Comparison of ENCODE assay signal across 16 cellular contexts in genomic region chr6:78854501-78854900, GRCh38. TPM values are rescaled to one million over a fixed set of nuclear protein-coding genes. Genes with fewer than 3 reads are reported as not detected.
DNase-seq lines count a peak whose midpoint lies in the region; ATAC-seq and TF ChIP-seq lines count a peak whose summit lies in the region.
"Had no signal": no experiment of that assay in that cellular context is flagged by ENCODE, and none has a peak within 500 bp of the region (broad histone marks: within the 10 kb centered on the region; RNA-seq: fewer than 3 reads in every experiment).

No MANE protein-coding gene starts in this region.

- no peaks in the 10 kb centered on the region for H4K20me1 ChIP-seq in PC-9 (ENCODE audit: insufficient read depth)
- H4K20me1 ChIP-seq: BLaER1 had no signal

- no peak overlapping the region for H3K14ac ChIP-seq in neuronal stem cell (ENCODE audit: low read length)

- H2AFZ ChIP-seq in neuronal stem cell (ENCODE audit: low read length) (peak overlapping the region; percentile 19), PC-9 (no peak overlapping the region)

- H3F3A ChIP-seq in PC-9 (ENCODE audit: insufficient read depth, low read depth): no peaks in the 10 kb centered on the region

- ATAC-seq in HG03045 (IDR thresholded peaks at IDR 0.05; ENCODE audit: unreplicated experiment): no peak
- ATAC-seq: A549 had no signal

- no peaks in the 10 kb centered on the region for H3K9me2 ChIP-seq in PC-9 (ENCODE audit: insufficient read depth)

- no peak overlapping the region for H3K18ac ChIP-seq in neuronal stem cell (ENCODE audit: low read length)

- POLR2A ChIA-PET in PC-9 (lab: Charles Lee; ENCODE audit: unreplicated experiment): interaction anchor here (0.7 kb wide), 1 partner anchor 354 kb away, joined by 5 read pairs; no protein-coding TSS in a partner anchor

- no peaks in the 10 kb centered on the region for H3K79me1 ChIP-seq in neuronal stem cell (ENCODE audit: low read depth, low read length)

- peak; percentile 3 for DNase-seq in RPMI7951 (ENCODE audit: low read depth)
- no peak for DNase-seq in endodermal cell
- DNase-seq in neuronal stem cell (ENCODE audit: low spot score): no peak
- no peak for DNase-seq in OCI-M2 (lab: John Stamatoyannopoulos, UW; ENCODE audit: unreplicated experiment)
- no peak for DNase-seq in PC-9
- DNase-seq: AML-193; Caco-2; CD8-positive, alpha-beta memory T cell; DND-41; GDM1; GOT3; H9 had no signal

- H3K36me3 ChIP-seq in endodermal cell (ENCODE audit: control insufficient read depth, insufficient read depth, low read length): no peaks in the 10 kb centered on the region
- H3K36me3 ChIP-seq in neuronal stem cell (replicated peaks in 1 of 2; ENCODE audit: control insufficient read depth in 2 of 2, insufficient read depth in 2 of 2, low read length in 2 of 2): peaks cover 0 to 7% of the 10 kb centered on the region in 2 donors
- no peaks in the 10 kb centered on the region for H3K36me3 ChIP-seq in PC-9 (ENCODE audit: low read depth)
- H3K36me3 ChIP-seq: BLaER1 had no signal

- no peak overlapping the region for H2BK15ac ChIP-seq in neuronal stem cell (ENCODE audit: low read length)

- peaks cover 19% of the 10 kb centered on the region for H3K9me3 Mint-ChIP-seq in endodermal cell

- TF ChIP-seq CTCF in endodermal cell (conservative IDR thresholded peaks at IDR 0.05) (no peak), PC-9 (conservative IDR thresholded peaks at IDR 0.05) (no peak)

- H3K4me1 ChIP-seq in endodermal cell (ENCODE audit: control insufficient read depth, insufficient read depth, low read length) (no peaks in the 10 kb centered on the region), neuronal stem cell (ENCODE audit: control insufficient read depth in 2 of 2, insufficient read depth in 1 of 2, low read depth in 1 of 2, low read length in 2 of 2) (peaks cover 0 to 4% of the 10 kb centered on the region in 2 donors), PC-9 (replicated peaks; ENCODE audit: insufficient read depth) (no peaks in the 10 kb centered on the region)
- H3K4me1 ChIP-seq: A549, BLaER1, Caco-2 had no signal

- no peak overlapping the region for H2BK12ac ChIP-seq in neuronal stem cell (ENCODE audit: low read length)

- H3K79me2 ChIP-seq in PC-9 (ENCODE audit: low read depth): no peaks in the 10 kb centered on the region

- no peaks in the 10 kb centered on the region for H3K27me3 Mint-ChIP-seq in endodermal cell (ENCODE audit: insufficient read depth)
- H3K27me3 Mint-ChIP-seq: CD8-positive, alpha-beta memory T cell had no signal

- H3K4me2 ChIP-seq in neuronal stem cell (ENCODE audit: insufficient read depth, low read length, poor library complexity, severe bottlenecking) (no peak overlapping the region), PC-9 (no peak overlapping the region)
- H3K4me2 ChIP-seq: A549, BLaER1 had no signal

- 91% methylated on average over 9 of the region's 9 CpGs for WGBS in endodermal cell (ENCODE audit: insufficient coverage in 1 of 2, insufficient read length in 1 of 2), 2 experiments
- no CpG with 5 or more reads among the region's 9 CpGs for WGBS in neuronal stem cell (ENCODE audit: extremely low coverage in 2 of 2, insufficient read length in 2 of 2, insufficient replicate concordance in 1 of 2), 2 donors

- H3K9ac ChIP-seq in endodermal cell (ENCODE audit: extremely low read depth, low read length, poor library complexity, severe bottlenecking) (no peak overlapping the region), neuronal stem cell (ENCODE audit: low read depth, low read length, poor library complexity) (no peak overlapping the region)
- H3K9ac ChIP-seq: BLaER1 had no signal

- no peak overlapping the region for H4K91ac ChIP-seq in neuronal stem cell (ENCODE audit: low read depth, low read length, poor library complexity)

- no peaks in the 10 kb centered on the region for H3K4me1 Mint-ChIP-seq in endodermal cell
- H3K4me1 Mint-ChIP-seq: CD8-positive, alpha-beta memory T cell had no signal

- H4K8ac ChIP-seq in neuronal stem cell (ENCODE audit: low read depth, low read length): no peak overlapping the region

- H3K27ac Mint-ChIP-seq in endodermal cell: no peak overlapping the region
- H3K27ac Mint-ChIP-seq: CD8-positive, alpha-beta memory T cell; H9 had no signal

- H2AK5ac ChIP-seq in neuronal stem cell (ENCODE audit: low read depth, low read length): no peak overlapping the region

- no peak overlapping the region for H3K4me3 Mint-ChIP-seq in endodermal cell
- H3K4me3 Mint-ChIP-seq: CD8-positive, alpha-beta memory T cell; H9 had no signal

- H3K27ac ChIP-seq in endodermal cell (ENCODE audit: low read depth, low read length) (peak overlapping the region; percentile 73), neuronal stem cell (replicated peaks; ENCODE audit: low read length) (no peak overlapping the region), PC-9 (no peak overlapping the region)
- H3K27ac ChIP-seq: A549, BLaER1, HL-60 had no signal

- H3K27me3 ChIP-seq in endodermal cell (ENCODE audit: control insufficient read depth, insufficient read depth, low read length, poor library complexity, severe bottlenecking) (no peaks in the 10 kb centered on the region), neuronal stem cell (ENCODE audit: control insufficient read depth in 3 of 3, insufficient read depth in 3 of 3, low read depth in 1 of 3, low read length in 3 of 3) (no peaks in the 10 kb centered on the region), PC-9 (ENCODE audit: insufficient read depth, low read depth) (no peaks in the 10 kb centered on the region)
- H3K27me3 ChIP-seq: BLaER1 had no signal

- CTCF ChIA-PET in PC-9 (lab: Charles Lee): no interaction called here

- H3K4me3 ChIP-seq in endodermal cell (ENCODE audit: low read length): no peak overlapping the region
- H3K4me3 ChIP-seq in neuronal stem cell (ENCODE audit: low read length in 2 of 2): no peak overlapping the region
- H3K4me3 ChIP-seq in PC-9: no peak overlapping the region
- H3K4me3 ChIP-seq: A549, BLaER1 had no signal

- no peak overlapping the region for H3K23ac ChIP-seq in neuronal stem cell (ENCODE audit: low read depth, low read length, poor library complexity)

- no TSS peak for BruUV-seq in PC-9 (replicated peaks; lab: Mats Ljungman, UMichigan)

- H3K9me3 ChIP-seq in endodermal cell (ENCODE audit: control insufficient read depth, low read length): peaks cover 5% of the 10 kb centered on the region
- peaks cover 0 to 24% of the 10 kb centered on the region in 2 donors for H3K9me3 ChIP-seq in neuronal stem cell (replicated peaks in 1 of 2; ENCODE audit: control insufficient read depth in 2 of 2, insufficient read depth in 1 of 2, low read depth in 1 of 2, low read length in 2 of 2)
- no peaks in the 10 kb centered on the region for H3K9me3 ChIP-seq in PC-9 (ENCODE audit: insufficient read depth, low read depth)
- H3K9me3 ChIP-seq: A549, BLaER1 had no signal

- H3K4ac ChIP-seq in neuronal stem cell (ENCODE audit: low read length): no peak overlapping the region

- no peak overlapping the region for H2BK120ac ChIP-seq in neuronal stem cell (ENCODE audit: low read depth, low read length)

- intact Hi-C loops in PC-9 (cut with micrococcal nuclease; ENCODE audit: unreplicated experiment): no loop called here

- no peak overlapping the region for H2BK5ac ChIP-seq in neuronal stem cell (ENCODE audit: low read length)

- peaks cover 4% of the 10 kb centered on the region for H3K36me3 Mint-ChIP-seq in endodermal cell (ENCODE audit: low read depth)

RNA-seq across cellular contexts. Expression of gene IRAK1BP1, which starts 12.8 kb away (rescaled TPM):
- 5.3 and 5.4 TPM in 2 replicates for total RNA-seq in RPMI7951 (2014; rRNA removed; shearing (Covaris generic))
- total RNA-seq in endodermal cell (1 to 10 TPM; 5.7 to 6.4 TPM), PC-9 (2021) (4.3 TPM in 2 replicates)
- polyA plus RNA-seq in endodermal cell (2013, experiment 1 of 2): 8.3 TPM
- 6.7 TPM for polyA plus RNA-seq in endodermal cell (2013, experiment 2 of 2)
- 6.9 TPM for polyA plus RNA-seq in neuronal stem cell (2013, experiment 1 of 2)
- polyA plus RNA-seq in neuronal stem cell (2013, experiment 2 of 2): 6.7 TPM
